Comparison of ENCODE assay signal across 16 cellular contexts in the genomic region with DNA sequence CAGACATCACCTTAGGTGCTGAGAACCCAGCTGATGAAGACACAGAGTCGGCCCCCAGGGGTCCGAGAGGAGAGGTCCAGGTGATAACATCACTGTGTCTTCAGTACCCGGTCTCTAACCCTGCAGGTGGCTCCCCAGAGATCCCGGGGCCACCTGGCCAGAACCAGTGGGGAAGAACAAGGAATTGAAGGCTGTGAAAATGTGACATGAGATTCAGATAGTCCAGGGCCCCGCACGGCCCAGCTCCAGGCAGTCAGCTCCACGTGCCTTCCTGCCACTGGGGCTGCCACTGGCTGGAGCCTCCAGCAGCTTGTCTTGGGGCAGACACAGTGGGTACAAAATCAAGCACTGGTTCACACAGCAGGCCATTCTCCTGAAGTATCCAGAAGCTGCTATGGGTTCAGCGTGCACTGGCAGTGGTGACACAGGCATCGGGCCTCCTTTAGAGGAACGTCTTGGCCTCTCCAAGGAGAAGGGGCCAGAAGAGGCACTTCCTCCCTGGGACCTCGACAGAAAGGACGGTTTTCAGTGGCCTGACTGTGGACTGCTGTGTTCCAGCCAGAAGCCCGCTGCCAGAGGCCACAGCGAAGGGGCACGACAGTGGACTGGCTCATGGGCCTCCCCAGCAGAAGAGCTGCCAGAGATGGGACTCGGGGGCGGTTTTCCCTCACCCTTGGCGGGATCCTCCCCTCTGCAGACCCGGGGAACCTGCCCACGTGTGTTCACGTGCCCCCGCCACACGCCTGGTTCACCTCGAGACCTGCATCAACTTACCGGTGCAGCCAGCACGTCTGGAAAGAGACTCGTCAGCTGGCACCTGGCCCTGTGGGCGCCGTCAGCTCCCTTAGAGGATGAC.
A peak's percentile ranks its signal among the peaks of the same experiment; 100 is the strongest.
DNase-seq lines count a peak whose midpoint lies in the region; ATAC-seq, FAIRE-seq and TF ChIP-seq lines count a peak whose summit lies in the region.
"Had no signal": no experiment of that assay in that cellular context is flagged by ENCODE, and none has a peak within 500 bp of the region (broad histone marks: within the 10 kb centered on the region; RNA-seq: fewer than 3 reads in every experiment).

No MANE protein-coding gene starts in this region.

- intact Hi-C loops in spleen (cut with DNase I; ENCODE audit: low total_unique reads) (no loop called here), Caco-2 (cut with micrococcal nuclease; ENCODE audit: unreplicated experiment) (no loop called here), mucosa of descending colon (cut with DNase I, micrococcal nuclease) (no loop called here)

- H4K8ac ChIP-seq in H1 (ENCODE audit: extremely low read depth, insufficient read depth, low read length): no peak overlapping the region; the same call in 1 of the 2 replicates

- no peak overlapping the region for H2BK20ac ChIP-seq in H1 (ENCODE audit: low read length)

- H4K91ac ChIP-seq in H1 (replicated peaks; ENCODE audit: insufficient read length, low read length): peak overlapping the region; percentile 38

- H3K23ac ChIP-seq in H1 (ENCODE audit: insufficient read length): no peak overlapping the region

- H2AK5ac ChIP-seq in H1 (ENCODE audit: low read depth, low read length): no peak overlapping the region

- H2AFZ ChIP-seq in H1 (ENCODE audit: low read length): no peak overlapping the region

- H3K27me3 Mint-ChIP-seq in HFFc6 (ENCODE audit: insufficient read depth): no peaks in the 10 kb centered on the region
- no peaks in the 10 kb centered on the region for H3K27me3 Mint-ChIP-seq in mesothelial cell of epicardium (ENCODE audit: low read depth)
- no peaks in the 10 kb centered on the region for H3K27me3 Mint-ChIP-seq in Caco-2 (ENCODE audit: insufficient read depth, unreplicated experiment)

- no peak for ATAC-seq in mucosa of descending colon

- peaks cover 0 to 13% (median 11%) of the 10 kb centered on the region in 4 experiments; a peak in 6 of 7 replicates for H3K4me1 ChIP-seq in H1 (replicated peaks in 1 of 4; ENCODE audit: control insufficient read depth in 3 of 4, insufficient read depth in 4 of 4, low read length in 3 of 4)
- peaks cover 39 to 100% (median 73%) of the 10 kb centered on the region in 6 donors for H3K4me1 ChIP-seq in spleen
- no peaks in the 10 kb centered on the region for H3K4me1 ChIP-seq in Caco-2
- peaks cover 24% of the 10 kb centered on the region for H3K4me1 ChIP-seq in mucosa of descending colon (ENCODE audit: low read depth)
- H3K4me1 ChIP-seq: right lobe of liver had no signal

- H3K79me1 ChIP-seq in H1 (ENCODE audit: low read depth, low read length): peaks cover 21% of the 10 kb centered on the region

- TF ChIP-seq POLR2A in H1 (IDR thresholded peaks at IDR 0.05; ENCODE audit: control extremely low read depth in 1 of 2, low read depth in 2 of 2, low read length in 2 of 2) (no peak), spleen (IDR thresholded peaks at IDR 0.05) (no peak)

- no peaks in the 10 kb centered on the region; a peak in 2 of 7 replicates for H3K27me3 ChIP-seq in H1 (replicated peaks in 1 of 4; ENCODE audit: control insufficient read depth in 3 of 4, extremely low read depth in 1 of 4, insufficient read depth in 3 of 4, low read length in 3 of 4)
- peaks cover 0 to 11% (median 0%) of the 10 kb centered on the region in 7 donors for H3K27me3 ChIP-seq in spleen (replicated peaks in 1 of 7)
- no peaks in the 10 kb centered on the region for H3K27me3 ChIP-seq in Caco-2 (replicated peaks; ENCODE audit: control insufficient read depth, insufficient read depth, low read length)
- H3K27me3 ChIP-seq: right lobe of liver had no signal

- no peak overlapping the region for H3K4ac ChIP-seq in H1 (replicated peaks; ENCODE audit: insufficient read length, low read depth, low read length)

- no peak overlapping the region for H2BK15ac ChIP-seq in H1 (ENCODE audit: low read length)

- 89% methylated on average over 29 of the region's 29 CpGs; no CpG with 5 or more reads in 1 of the 2 experiments for WGBS in H1 (ENCODE audit: extremely low coverage in 1 of 2, insufficient coverage in 1 of 2, insufficient read length in 1 of 2, insufficient replicate concordance in 2 of 2, low coverage in 1 of 2, low lambda C conversion rate in 2 of 2, missing lambda C conversion rate in 1 of 2), 2 experiments
- 72 to 83% (median 77%) methylated on average over 26 to 29 of the region's 29 CpGs for WGBS in spleen, 5 donors

- no peak overlapping the region for H2BK5ac ChIP-seq in H1 (ENCODE audit: low read depth, low read length)

- no peak overlapping the region for H3K14ac ChIP-seq in H1 (ENCODE audit: insufficient read length)

- H3K27ac Mint-ChIP-seq in HFFc6 (peak overlapping the region; percentile 78), mesothelial cell of epicardium (peak overlapping the region; percentile 73), Caco-2 (ENCODE audit: unreplicated experiment) (no peak overlapping the region)
- H3K27ac Mint-ChIP-seq: activated naive CD4-positive, alpha-beta T cell treated with anti-CD3 and anti-CD28 coated beads for 36 hours; B cell had no signal

- DNase-seq in HFFc6: no peak
- DNase-seq in H1 (ENCODE audit: low read depth in 1 of 2, low spot score in 2 of 2): no peak
- no peak for DNase-seq in mesothelial cell of epicardium (ENCODE audit: low spot score in 2 of 2, unreplicated experiment in 2 of 2)
- peak; percentile 77 for DNase-seq in spleen
- DNase-seq in Caco-2: no peak
- no peak for DNase-seq in mucosa of descending colon
- no peak for DNase-seq in stimulated activated naive CD4-positive, alpha-beta T cell (lab: John Stamatoyannopoulos, UW)
- no peak for DNase-seq in anterior cingulate cortex (lab: John Stamatoyannopoulos, UW)
- DNase-seq: activated naive CD4-positive, alpha-beta T cell treated with anti-CD3 and anti-CD28 coated beads for 36 hours; NCI-H1436 treated with DMSO at 0.1 percent for 48 hours; SK-N-SH; stimulated activated naive CD4-positive, alpha-beta T cell treated with Interleukin-2 at 50 U/mL for 16 hours had no signal

- CTCF ChIA-PET in H1 (lab: Charles Lee; ENCODE audit: partially characterized antibody) (interaction anchor here (0.6 to 1.7 kb wide), 6 partner anchors 9 to 141 kb away, joined by 3 to 6 read pairs (median 3); no protein-coding TSS in a partner anchor), Caco-2 (lab: Charles Lee) (no interaction called here)

- H3K36me3 Mint-ChIP-seq in HFFc6 (ENCODE audit: low read depth) (no peaks in the 10 kb centered on the region), mesothelial cell of epicardium (no peaks in the 10 kb centered on the region), Caco-2 (ENCODE audit: insufficient read depth, unreplicated experiment) (peaks cover 5% of the 10 kb centered on the region)

- no peaks in the 10 kb centered on the region for H3K23me2 ChIP-seq in H1 (ENCODE audit: low read depth, low read length)

- H3K18ac ChIP-seq in H1 (ENCODE audit: extremely low read depth, low read length): no peak overlapping the region

- no peak for TF ChIP-seq CTCF in HFFc6 (IDR thresholded peaks at IDR 0.05)
- no peak for TF ChIP-seq CTCF in H1 (IDR thresholded peaks at IDR 0.05; ENCODE audit: control extremely low read depth in 1 of 3, insufficient read depth in 1 of 3, low read depth in 1 of 3, low read length in 3 of 3)
- TF ChIP-seq CTCF in mesothelial cell of epicardium (IDR thresholded peaks at IDR 0.05; ENCODE audit: unreplicated experiment): no peak
- TF ChIP-seq CTCF in spleen (IDR thresholded peaks at IDR 0.05 in 8 of 11, conservative IDR thresholded peaks at IDR 0.05 in 3 of 11): no peak
- no peak for TF ChIP-seq CTCF in Caco-2 (IDR thresholded peaks at IDR 0.05; ENCODE audit: insufficient read depth in 1 of 2, low read depth in 1 of 2, low read length in 1 of 2, severe bottlenecking in 1 of 2, unreplicated experiment in 1 of 2)
- TF ChIP-seq CTCF in mucosa of descending colon (IDR thresholded peaks at IDR 0.05): no peak

- H3K9me3 Mint-ChIP-seq in HFFc6 (no peaks in the 10 kb centered on the region), mesothelial cell of epicardium (no peaks in the 10 kb centered on the region), Caco-2 (ENCODE audit: unreplicated experiment) (no peaks in the 10 kb centered on the region)
- H3K9me3 Mint-ChIP-seq: activated naive CD4-positive, alpha-beta T cell treated with anti-CD3 and anti-CD28 coated beads for 36 hours had no signal

- H3K27ac ChIP-seq in H1 (ENCODE audit: low read depth, low read length): no peak overlapping the region
- H3K27ac ChIP-seq in spleen: peak overlapping the region in 6 of 8 donors; percentile 19 to 68 (median 44)
- H3K27ac ChIP-seq: right lobe of liver, VCaP had no signal

- H3K56ac ChIP-seq in H1 (replicated peaks; ENCODE audit: insufficient read length, low read depth, low read length): no peak overlapping the region

- H3K79me2 ChIP-seq in H1 (ENCODE audit: control insufficient read depth in 1 of 2, insufficient read depth in 2 of 2, low read length in 2 of 2): peaks cover 0 to 82% of the 10 kb centered on the region in 2 experiments; a peak in 2 of 4 replicates

- H3K9me3 ChIP-seq in H1 (ENCODE audit: insufficient read depth in 2 of 2, low read depth in 1 of 2, low read length in 1 of 2): no peaks in the 10 kb centered on the region
- H3K9me3 ChIP-seq in spleen: no peaks in the 10 kb centered on the region
- H3K9me3 ChIP-seq in Caco-2: no peaks in the 10 kb centered on the region
- no peaks in the 10 kb centered on the region for H3K9me3 ChIP-seq in mucosa of descending colon
- H3K9me3 ChIP-seq: right lobe of liver, SK-N-SH had no signal

- no peak overlapping the region for H4K5ac ChIP-seq in H1 (ENCODE audit: insufficient read length, low read depth, low read length)

- H3K9ac ChIP-seq in H1 (replicated peaks in 1 of 4; ENCODE audit: extremely low read depth in 1 of 4, low read depth in 3 of 4, low read length in 3 of 4): no peak overlapping the region
- H3K9ac ChIP-seq: SK-N-SH had no signal

- H2BK12ac ChIP-seq in H1 (ENCODE audit: low read depth, low read length): no peak overlapping the region

- no peak for TF ChIP-seq RAD21 in H1 (IDR thresholded peaks at IDR 0.05 in 1 of 2, conservative IDR thresholded peaks at IDR 0.05 in 1 of 2; ENCODE audit: low read depth in 2 of 2, low read length in 2 of 2)

- peaks cover 12 to 28% of the 10 kb centered on the region in 2 experiments for H4K20me1 ChIP-seq in H1 (replicated peaks in 1 of 2; ENCODE audit: control insufficient read depth in 1 of 2, insufficient read depth in 2 of 2, low read length in 2 of 2)

- no peak for TF ChIP-seq EP300 in H1 (IDR thresholded peaks at IDR 0.05; ENCODE audit: borderline replicate concordance in 1 of 2, low read depth in 2 of 2, low read length in 2 of 2)

- H3K4me3 ChIP-seq in H1 (ENCODE audit: extremely low read depth in 1 of 4, insufficient read depth in 2 of 4, low read depth in 3 of 4, low read length in 4 of 4) (no peak overlapping the region), spleen (no peak overlapping the region), Caco-2 (ENCODE audit: low read depth, low read length) (no peak overlapping the region), mucosa of descending colon (no peak overlapping the region)
- H3K4me3 ChIP-seq: right lobe of liver had no signal

- no peak for FAIRE-seq in H1 (lab: Jason Lieb, UNC)
- FAIRE-seq: islet of Langerhans had no signal

- H2BK120ac ChIP-seq in H1 (replicated peaks; ENCODE audit: low read depth, low read length): no peak overlapping the region

- POLR2A ChIA-PET in H1 (lab: Charles Lee; ENCODE audit: partially characterized antibody): interaction anchor here (1.7 kb wide), 1 partner anchor 88 kb away, joined by 4 read pairs; no protein-coding TSS in a partner anchor
- POLR2A ChIA-PET in Caco-2 (lab: Charles Lee): no interaction called here

- H3K4me2 ChIP-seq in H1 (ENCODE audit: insufficient read depth in 1 of 2, low read depth in 2 of 2, low read length in 2 of 2): no peak overlapping the region
- H3K4me2 ChIP-seq: SK-N-SH had no signal

- BruUV-seq in Caco-2 (replicated peaks; lab: Mats Ljungman, UMichigan): no TSS peak

- no peaks in the 10 kb centered on the region for H3K36me3 ChIP-seq in H1 (ENCODE audit: control insufficient read depth in 2 of 4, insufficient read depth in 4 of 4, low read length in 3 of 4)
- H3K36me3 ChIP-seq in spleen: peaks cover 0 to 28% (median 0%) of the 10 kb centered on the region in 6 donors
- H3K36me3 ChIP-seq in Caco-2 (ENCODE audit: control insufficient read depth, insufficient read depth, low read length): no peaks in the 10 kb centered on the region
- H3K36me3 ChIP-seq in mucosa of descending colon (ENCODE audit: low read depth): no peaks in the 10 kb centered on the region
- H3K36me3 ChIP-seq: right lobe of liver had no signal

- H3K4me3 Mint-ChIP-seq in HFFc6 (peak overlapping the region; percentile 68; the same call in 1 of the 2 replicates), mesothelial cell of epicardium (no peak overlapping the region), Caco-2 (ENCODE audit: unreplicated experiment) (no peak overlapping the region)
- H3K4me3 Mint-ChIP-seq: activated naive CD4-positive, alpha-beta T cell treated with anti-CD3 and anti-CD28 coated beads for 36 hours; B cell had no signal

- H3K4me1 Mint-ChIP-seq in HFFc6 (ENCODE audit: low read depth) (peaks cover 26% of the 10 kb centered on the region), mesothelial cell of epicardium (peaks cover 21% of the 10 kb centered on the region), Caco-2 (ENCODE audit: low read depth, unreplicated experiment) (no peaks in the 10 kb centered on the region)
